13 cellular contexts compared by ENCODE assay signal in the genomic region with DNA sequence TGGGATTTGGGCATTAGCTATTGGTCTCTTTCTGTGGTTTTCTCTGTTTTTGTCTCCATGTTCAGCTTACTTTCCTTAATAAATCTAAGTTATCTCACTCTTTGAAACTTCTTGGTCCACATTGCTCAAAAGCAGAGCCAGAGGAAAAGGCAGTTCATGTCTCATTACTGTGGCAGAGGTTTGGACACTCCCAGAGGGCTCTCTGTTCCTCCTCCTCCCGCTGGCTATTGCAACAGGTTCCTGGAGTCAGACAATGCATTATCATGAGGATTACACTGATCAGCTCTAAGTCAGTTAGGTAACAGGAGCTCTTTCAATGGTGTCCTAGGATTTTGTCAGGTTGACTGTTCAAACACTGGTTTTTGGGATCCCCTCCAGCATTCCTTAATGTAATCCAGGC.
DNase-seq lines count a peak whose midpoint lies in the region; ATAC-seq and TF ChIP-seq lines count a peak whose summit lies in the region.
"Had no signal": no experiment of that assay in that cellular context is flagged by ENCODE, and none has a peak within 500 bp of the region (broad histone marks: within the 10 kb centered on the region; RNA-seq: fewer than 3 reads in every experiment).

No MANE protein-coding gene starts in this region.

- H3K4me3 ChIP-seq in AG10803 (ENCODE audit: low read length): peak overlapping the region; percentile 11

- ATAC-seq in HG03039 (IDR thresholded peaks at IDR 0.05; ENCODE audit: unreplicated experiment): no peak
- ATAC-seq: activated T-helper 17 cell treated with anti-CD3 and anti-CD28 coated beads, Interleukin-2, amount 50 U/mL, for 72 hours had no signal

- no peak for TF ChIP-seq CTCF in AG10803 (conservative IDR thresholded peaks at IDR 0.05; ENCODE audit: low read length)

- H3K27ac ChIP-seq in epithelial cell of prostate: peak overlapping the region; percentile 70

- DNase-seq in AG10803 (ENCODE audit: low read depth) (peak; percentile 80), NOMO-1 treated with DMSO at 0.1 percent for 48 hours (lab: John Stamatoyannopoulos, UW; ENCODE audit: unreplicated experiment) (peak; percentile 52), epithelial cell of prostate (ENCODE audit: low read depth, low spot score) (peak; percentile 39), myocyte (ENCODE audit: low read depth) (peak; percentile 64), activated gamma-delta T cell treated with Interleukin-2 at 50 U/mL for 16 hours (no peak)
- DNase-seq in NK-92 treated with Interleukin-12 subunit alpha and Interleukin-12 subunit beta, amount 100 ng/mL, for 24 hours (lab: John Stamatoyannopoulos, UW): no peak
- no peak for DNase-seq in activated CD4-positive, alpha-beta T cell treated with anti-CD3 and anti-CD28 coated beads for 48 hours
- DNase-seq: CD4-positive, alpha-beta memory T cell; NCI-H1092; stimulated activated CD8-positive, alpha-beta memory T cell treated with anti-CD3 and anti-CD28 coated beads, Interleukin-4, amount 100 ng/mL, for 48 hours; T-helper 1 cell had no signal

Comparison
In these comparisons a context has a peak if more than half of its experiments do, and no peak if none do; other contexts are left out.
1. DNase-seq: peak in AG10803 (single experiment), NOMO-1 treated with DMSO at 0.1 percent for 48 hours (single experiment), epithelial cell of prostate (single experiment) and myocyte (single experiment); none in NK-92 treated with Interleukin-12 subunit alpha and Interleukin-12 subunit beta, amount 100 ng/mL, for 24 hours (single experiment), activated CD4-positive, alpha-beta T cell treated with anti-CD3 and anti-CD28 coated beads for 48 hours (single experiment) and activated gamma-delta T cell treated with Interleukin-2 at 50 U/mL for 16 hours (single experiment).